8 cellular contexts compared by ENCODE assay signal in the genomic region with DNA sequence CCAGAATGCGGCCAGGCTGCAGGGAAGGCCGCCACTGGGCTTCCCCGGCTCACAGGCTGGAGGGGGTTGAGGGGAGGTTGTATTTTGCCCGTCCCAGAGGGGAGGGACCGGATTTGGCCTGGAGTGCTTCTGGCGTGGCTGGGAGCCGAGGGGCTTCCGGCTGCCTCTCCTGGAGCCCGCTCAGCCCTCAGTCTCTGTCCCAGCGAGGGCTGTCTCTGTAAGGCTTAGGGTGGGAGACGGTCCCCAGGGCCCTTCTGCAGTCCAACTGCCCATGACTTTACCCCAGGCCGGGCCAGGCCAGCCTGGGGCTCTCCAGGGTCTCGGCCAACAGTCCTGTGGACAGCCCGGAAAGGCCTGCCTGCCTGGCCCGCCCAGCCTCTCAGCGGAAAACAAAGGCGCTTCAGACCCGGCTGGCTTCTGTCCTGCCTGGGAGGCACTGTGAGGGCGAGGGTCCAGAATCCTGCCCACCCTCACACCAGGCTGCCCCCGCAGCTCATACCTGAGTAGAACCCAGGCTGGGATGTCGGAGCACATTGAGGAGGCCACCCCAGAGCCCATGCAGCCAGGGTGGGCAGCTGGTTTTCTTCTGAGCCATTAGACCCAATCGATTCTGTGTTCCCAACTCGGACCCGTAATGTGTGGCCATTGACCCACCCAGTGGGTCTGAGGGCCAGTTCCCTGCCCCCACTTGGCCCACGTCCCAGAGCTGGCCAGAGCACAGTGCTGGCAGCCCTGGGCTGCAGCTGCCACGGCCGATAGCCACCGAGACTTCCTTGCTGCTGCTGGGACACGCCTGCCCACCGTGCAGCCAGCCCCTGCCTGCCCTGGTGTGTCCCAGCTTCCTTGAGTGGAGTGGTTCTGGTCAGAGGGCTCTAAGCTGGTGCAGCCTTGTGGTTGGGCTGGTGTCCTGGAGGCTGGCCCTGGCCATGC. TPM values are rescaled to one million over a fixed set of nuclear protein-coding genes. Genes with fewer than 3 reads are reported as not detected.
DNase-seq lines count a peak whose midpoint lies in the region; ATAC-seq and TF ChIP-seq lines count a peak whose summit lies in the region.

No MANE protein-coding gene starts in this region.

- ATAC-seq in left cardiac atrium, result peak; percentile 9
- ATAC-seq in GM18907 (IDR thresholded peaks at IDR 0.05; ENCODE audit: unreplicated experiment), result no peak

- H3K27ac ChIP-seq in VCaP, result peak overlapping the region; percentile 62

- peaks cover 19% of the 10 kb centered on the region for H3K4me1 ChIP-seq in ES-I3 (ENCODE audit: insufficient read depth, low read length)

- DNase-seq in left cardiac atrium (peak; percentile 78), posterior cingulate gyrus (peak; percentile 71 to 97 (median 82)), NCI-H128 (lab: John Stamatoyannopoulos, UW; ENCODE audit: unreplicated experiment) (no peak), NK-92 (lab: John Stamatoyannopoulos, UW; ENCODE audit: unreplicated experiment) (no peak), 8988T (no peak)

- no peaks in the 10 kb centered on the region for H3K9me3 ChIP-seq in ES-I3 (ENCODE audit: control insufficient read depth, insufficient read depth, low read length)

- no peak for TF ChIP-seq CTCF in VCaP (conservative IDR thresholded peaks at IDR 0.05)

- H3K9ac ChIP-seq in ES-I3 (ENCODE audit: low read depth, low read length), result peak overlapping the region; percentile 71

- intact Hi-C loops in left cardiac atrium (cut with DNase I), result no loop called here
- intact Hi-C loops in posterior cingulate gyrus (cut with DNase I), result no loop called here

- H3K36me3 ChIP-seq in ES-I3 (ENCODE audit: insufficient read depth, low read length), result no peaks in the 10 kb centered on the region

RNA-seq across cellular contexts. Expression of gene CRIP2, which starts 1.6 kb away (rescaled TPM):
- total RNA-seq in left cardiac atrium, result 100 to 1,000 TPM; 783 to 843 TPM

RNA-seq across cellular contexts. Expression of gene CRIP1, which starts 10.5 kb away (rescaled TPM):
- 100 to 1,000 TPM; 137 to 192 TPM for total RNA-seq in left cardiac atrium

RNA-seq across cellular contexts. Expression of gene TEDC1, which starts 14.9 kb away (rescaled TPM):
- 1 to 10 TPM; 5.1 to 5.9 TPM for total RNA-seq in left cardiac atrium

RNA-seq across cellular contexts. Expression of gene TMEM121, which starts 50.2 kb away (rescaled TPM):
- 1 to 10 TPM; 2.2 to 2.7 TPM for total RNA-seq in left cardiac atrium

RNA-seq across cellular contexts. Expression of gene MTA1, which starts 56.6 kb away (rescaled TPM):
- 100 to 1,000 TPM in 1 of 2 donors, 10 to 100 TPM in 1; 99.5 to 115 TPM for total RNA-seq in left cardiac atrium

Comparison
In these comparisons a context has a peak if more than half of its experiments do, and no peak if none do; other contexts are left out.
1. DNase-seq: peak in left cardiac atrium (single experiment) and posterior cingulate gyrus (10 of 10); none in NCI-H128 (single experiment), NK-92 (single experiment) and 8988T (single experiment).